2 cellular contexts compared by ENCODE assay signal in the genomic region with DNA sequence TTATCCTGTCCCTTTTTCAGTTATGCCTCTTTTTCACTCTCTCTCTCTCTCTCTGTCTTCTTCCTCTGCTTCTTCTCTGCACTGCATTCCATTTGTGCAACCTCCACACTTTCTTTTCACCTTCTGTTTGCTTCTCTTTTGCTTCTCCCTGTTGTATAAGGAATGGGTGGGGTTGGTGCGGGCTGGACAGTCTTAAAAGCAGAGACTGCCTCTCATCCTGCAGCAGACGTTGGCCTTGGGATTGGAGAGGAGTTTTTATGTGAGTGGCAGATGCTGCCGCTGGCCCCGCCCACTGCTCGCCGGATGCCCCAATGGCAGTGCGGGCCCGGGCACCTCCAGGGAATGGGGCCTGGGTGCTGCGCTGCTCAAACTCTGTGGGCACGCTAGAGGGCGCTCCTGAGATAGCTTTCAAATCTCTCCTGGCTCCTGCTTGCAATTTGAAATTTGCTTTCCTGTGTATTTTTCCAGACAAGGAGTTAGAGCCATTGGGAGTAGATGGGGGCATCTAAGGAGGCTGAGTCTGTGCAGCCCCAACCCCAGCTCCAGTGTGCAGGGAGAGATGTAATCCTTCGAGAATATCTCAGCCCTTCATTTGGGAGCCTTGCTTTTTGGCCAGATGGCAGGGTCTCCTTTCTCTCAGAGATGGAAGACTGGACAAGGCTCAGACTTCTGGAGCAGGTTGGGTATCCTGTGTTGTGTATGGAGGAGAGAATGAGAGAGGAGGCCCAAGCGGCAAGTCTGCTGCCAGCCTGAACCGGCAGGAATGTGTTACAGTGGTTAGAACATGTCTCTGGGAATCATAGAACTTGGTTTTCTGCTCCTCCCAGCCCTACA.
A peak's percentile ranks its signal among the peaks of the same experiment; 100 is the strongest.
TF ChIP-seq lines count a peak whose summit lies in the region.

No MANE protein-coding gene starts in this region.

TF ChIP-seq in HCT116, 20 proteins besides CTCF, POLR2A, EP300 and RAD21:
- TF ChIP-seq EZH2phosphoT487 (IDR thresholded peaks at IDR 0.05; ENCODE audit: borderline replicate concordance): no peak
- peak; percentile 27; the same call in 1 of the 2 replicates for TF ChIP-seq SP1 (IDR thresholded peaks at IDR 0.05; ENCODE audit: low read depth)
- TF ChIP-seq EZH2 (IDR thresholded peaks at IDR 0.05): no peak
- TF ChIP-seq SRF (IDR thresholded peaks at IDR 0.05; ENCODE audit: low read depth): no peak
- no peak for TF ChIP-seq ZFX (IDR thresholded peaks at IDR 0.05)

TF ChIP-seq in SK-N-SH, 30 proteins besides CTCF, POLR2A, EP300 and RAD21:
- TF ChIP-seq ELF1 (IDR thresholded peaks at IDR 0.05) (no peak), FOSL2 (IDR thresholded peaks at IDR 0.05; ENCODE audit: borderline replicate concordance, low read depth) (no peak), CHD2 (IDR thresholded peaks at IDR 0.05; ENCODE audit: low read length, partially characterized antibody) (peak; percentile 36), RCOR1 (IDR thresholded peaks at IDR 0.05; ENCODE audit: low read length) (peak; percentile 48; the same call in 1 of the 2 replicates), TEAD4 (IDR thresholded peaks at IDR 0.05; ENCODE audit: borderline replicate concordance, insufficient read depth) (no peak), RFX5 (IDR thresholded peaks at IDR 0.05; ENCODE audit: low read length) (peak; percentile 78; the same call in 1 of the 2 replicates), MEF2A (IDR thresholded peaks at IDR 0.05; ENCODE audit: borderline replicate concordance, low read depth) (no peak), IRF3 (IDR thresholded peaks at IDR 0.05; ENCODE audit: low read depth, low read length) (no peak), REST (IDR thresholded peaks at IDR 0.05; ENCODE audit: low read depth, low read length) (no peak), FOXJ3 (CRISPR knock-in tag; IDR thresholded peaks at IDR 0.05) (no peak), FOXM1 (IDR thresholded peaks at IDR 0.05; ENCODE audit: low read depth) (no peak), YY1 (IDR thresholded peaks at IDR 0.05; ENCODE audit: low read depth) (no peak), GABPA (IDR thresholded peaks at IDR 0.05; ENCODE audit: low read depth) (no peak), NFIC (IDR thresholded peaks at IDR 0.05; ENCODE audit: borderline replicate concordance) (no peak), POLR2AphosphoS5 (IDR thresholded peaks at IDR 0.05; ENCODE audit: low read depth, low read length) (no peak), USF1 (IDR thresholded peaks at IDR 0.05; ENCODE audit: borderline replicate concordance, low read depth) (no peak), GATA2 (CRISPR knock-in tag; IDR thresholded peaks at IDR 0.05) (no peak), EZH2phosphoT487 (IDR thresholded peaks at IDR 0.05; ENCODE audit: borderline replicate concordance, low read depth) (no peak), TAF1 (IDR thresholded peaks at IDR 0.05; ENCODE audit: borderline replicate concordance, low read depth, low read length) (no peak), SMC3 (IDR thresholded peaks at IDR 0.05; ENCODE audit: low read depth, low read length) (peak; percentile 93), MXI1 (IDR thresholded peaks at IDR 0.05; ENCODE audit: low read depth, low read length) (peak; percentile 47; the same call in 1 of the 2 replicates), RXRA (IDR thresholded peaks at IDR 0.05; ENCODE audit: borderline replicate concordance, low read depth) (no peak), TCF12 (IDR thresholded peaks at IDR 0.05) (no peak), JUND (IDR thresholded peaks at IDR 0.05) (no peak), USF2 (IDR thresholded peaks at IDR 0.05; ENCODE audit: borderline replicate concordance, low read depth, low read length) (no peak), NRF1 (IDR thresholded peaks at IDR 0.05; ENCODE audit: low read depth, low read length) (no peak), PBX3 (IDR thresholded peaks at IDR 0.05) (peak; percentile 87), SIN3A (IDR thresholded peaks at IDR 0.05; ENCODE audit: borderline replicate concordance, low read depth, low read length) (no peak)
- TF ChIP-seq, protein P1, sequence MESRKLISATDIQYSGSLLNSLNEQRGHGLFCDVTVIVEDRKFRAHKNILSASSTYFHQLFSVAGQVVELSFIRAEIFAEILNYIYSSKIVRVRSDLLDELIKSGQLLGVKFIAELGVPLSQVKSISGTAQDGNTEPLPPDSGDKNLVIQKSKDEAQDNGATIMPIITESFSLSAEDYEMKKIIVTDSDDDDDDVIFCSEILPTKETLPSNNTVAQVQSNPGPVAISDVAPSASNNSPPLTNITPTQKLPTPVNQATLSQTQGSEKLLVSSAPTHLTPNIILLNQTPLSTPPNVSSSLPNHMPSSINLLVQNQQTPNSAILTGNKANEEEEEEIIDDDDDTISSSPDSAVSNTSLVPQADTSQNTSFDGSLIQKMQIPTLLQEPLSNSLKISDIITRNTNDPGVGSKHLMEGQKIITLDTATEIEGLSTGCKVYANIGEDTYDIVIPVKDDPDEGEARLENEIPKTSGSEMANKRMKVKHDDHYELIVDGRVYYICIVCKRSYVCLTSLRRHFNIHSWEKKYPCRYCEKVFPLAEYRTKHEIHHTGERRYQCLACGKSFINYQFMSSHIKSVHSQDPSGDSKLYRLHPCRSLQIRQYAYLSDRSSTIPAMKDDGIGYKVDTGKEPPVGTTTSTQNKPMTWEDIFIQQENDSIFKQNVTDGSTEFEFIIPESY (IDR thresholded peaks at IDR 0.05; ENCODE audit: borderline replicate concordance, low read depth): no peak
- TF ChIP-seq, protein P2, sequence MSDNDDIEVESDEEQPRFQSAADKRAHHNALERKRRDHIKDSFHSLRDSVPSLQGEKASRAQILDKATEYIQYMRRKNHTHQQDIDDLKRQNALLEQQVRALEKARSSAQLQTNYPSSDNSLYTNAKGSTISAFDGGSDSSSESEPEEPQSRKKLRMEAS (IDR thresholded peaks at IDR 0.05; ENCODE audit: low read depth): no peak
TF ChIP-seq in SK-N-SH: peak in this region for 6.
